Comparison of ENCODE assay signal across 1 cellular context in the genomic region with DNA sequence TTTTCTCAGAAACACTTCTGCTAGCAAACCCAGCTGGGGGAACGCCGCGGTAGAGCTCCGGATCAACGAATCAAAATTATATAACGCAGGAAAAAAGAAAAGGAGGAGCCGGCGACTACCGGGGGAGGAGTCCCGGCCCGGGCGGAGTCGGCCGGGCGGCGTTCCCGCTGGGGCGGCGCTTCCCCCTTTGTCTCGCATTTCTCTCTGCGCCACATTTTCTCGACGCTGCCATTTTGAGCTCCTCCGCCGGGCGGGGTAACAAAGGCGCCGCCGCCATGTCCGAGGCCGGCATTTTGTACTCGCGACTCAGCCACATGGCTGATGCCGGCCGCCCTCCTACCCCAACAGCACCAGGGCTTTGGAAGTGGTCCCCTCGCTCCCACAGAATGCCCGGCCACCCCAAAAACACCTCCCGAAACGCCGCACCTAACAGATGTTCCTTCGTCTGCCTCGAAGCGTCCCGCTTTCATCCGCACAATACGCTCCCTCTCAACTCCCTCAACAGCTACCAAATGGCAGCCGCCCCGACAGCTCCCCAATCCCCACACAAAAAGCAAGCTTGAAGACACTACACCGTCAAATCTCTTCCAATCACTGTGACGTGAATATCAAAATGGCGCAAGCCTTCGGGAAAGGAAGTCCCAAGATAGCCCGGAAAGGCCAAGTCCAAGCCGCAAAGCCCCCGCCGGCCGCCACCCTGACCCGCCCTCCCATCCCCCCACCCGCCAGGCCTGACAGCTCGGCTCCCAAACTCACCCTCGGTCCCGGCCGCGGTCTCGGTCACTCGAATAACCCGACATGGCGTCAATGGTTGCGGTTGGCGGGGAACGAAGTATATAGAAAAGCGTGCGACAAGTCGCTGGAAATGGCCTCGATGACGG.
TF ChIP-seq lines count a peak whose summit lies in the region.

No MANE protein-coding gene starts in this region.

TF ChIP-seq in K562, 482 proteins besides CTCF, POLR2A, EP300 and RAD21 (continued from another document and continues in another):
- TF ChIP-seq, protein P1, sequence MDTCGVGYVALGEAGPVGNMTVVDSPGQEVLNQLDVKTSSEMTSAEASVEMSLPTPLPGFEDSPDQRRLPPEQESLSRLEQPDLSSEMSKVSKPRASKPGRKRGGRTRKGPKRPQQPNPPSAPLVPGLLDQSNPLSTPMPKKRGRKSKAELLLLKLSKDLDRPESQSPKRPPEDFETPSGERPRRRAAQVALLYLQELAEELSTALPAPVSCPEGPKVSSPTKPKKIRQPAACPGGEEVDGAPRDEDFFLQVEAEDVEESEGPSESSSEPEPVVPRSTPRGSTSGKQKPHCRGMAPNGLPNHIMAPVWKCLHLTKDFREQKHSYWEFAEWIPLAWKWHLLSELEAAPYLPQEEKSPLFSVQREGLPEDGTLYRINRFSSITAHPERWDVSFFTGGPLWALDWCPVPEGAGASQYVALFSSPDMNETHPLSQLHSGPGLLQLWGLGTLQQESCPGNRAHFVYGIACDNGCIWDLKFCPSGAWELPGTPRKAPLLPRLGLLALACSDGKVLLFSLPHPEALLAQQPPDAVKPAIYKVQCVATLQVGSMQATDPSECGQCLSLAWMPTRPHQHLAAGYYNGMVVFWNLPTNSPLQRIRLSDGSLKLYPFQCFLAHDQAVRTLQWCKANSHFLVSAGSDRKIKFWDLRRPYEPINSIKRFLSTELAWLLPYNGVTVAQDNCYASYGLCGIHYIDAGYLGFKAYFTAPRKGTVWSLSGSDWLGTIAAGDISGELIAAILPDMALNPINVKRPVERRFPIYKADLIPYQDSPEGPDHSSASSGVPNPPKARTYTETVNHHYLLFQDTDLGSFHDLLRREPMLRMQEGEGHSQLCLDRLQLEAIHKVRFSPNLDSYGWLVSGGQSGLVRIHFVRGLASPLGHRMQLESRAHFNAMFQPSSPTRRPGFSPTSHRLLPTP (IDR thresholded peaks at IDR 0.05; ENCODE audit: borderline replicate concordance, extremely low read depth, insufficient read length): no peak
- TF ChIP-seq, protein P2, sequence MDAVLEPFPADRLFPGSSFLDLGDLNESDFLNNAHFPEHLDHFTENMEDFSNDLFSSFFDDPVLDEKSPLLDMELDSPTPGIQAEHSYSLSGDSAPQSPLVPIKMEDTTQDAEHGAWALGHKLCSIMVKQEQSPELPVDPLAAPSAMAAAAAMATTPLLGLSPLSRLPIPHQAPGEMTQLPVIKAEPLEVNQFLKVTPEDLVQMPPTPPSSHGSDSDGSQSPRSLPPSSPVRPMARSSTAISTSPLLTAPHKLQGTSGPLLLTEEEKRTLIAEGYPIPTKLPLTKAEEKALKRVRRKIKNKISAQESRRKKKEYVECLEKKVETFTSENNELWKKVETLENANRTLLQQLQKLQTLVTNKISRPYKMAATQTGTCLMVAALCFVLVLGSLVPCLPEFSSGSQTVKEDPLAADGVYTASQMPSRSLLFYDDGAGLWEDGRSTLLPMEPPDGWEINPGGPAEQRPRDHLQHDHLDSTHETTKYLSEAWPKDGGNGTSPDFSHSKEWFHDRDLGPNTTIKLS (IDR thresholded peaks at IDR 0.05; ENCODE audit: borderline replicate concordance, low read depth): no peak; the same call in 1 of the 2 replicates
- TF ChIP-seq SIN3A (IDR thresholded peaks at IDR 0.05; ENCODE audit: borderline replicate concordance in 2 of 2, control insufficient read depth in 1 of 2, low read depth in 2 of 2, low read length in 2 of 2) (peak in 1 of 2 experiments; percentile 64; a peak in 1 of 4 replicates), FIP1L1 (IDR thresholded peaks at IDR 0.05; ENCODE audit: low read depth, low read length, poor library complexity, severe bottlenecking) (peak; percentile 92), MCM7 (IDR thresholded peaks at IDR 0.05) (no peak), SRSF3 (IDR thresholded peaks at IDR 0.05; ENCODE audit: insufficient read depth, low read length) (no peak), YY1 (IDR thresholded peaks at IDR 0.05; ENCODE audit: borderline replicate concordance in 1 of 3, control insufficient read depth in 1 of 3, extremely low read depth in 1 of 3, insufficient read depth in 3 of 3, insufficient read length in 1 of 3, insufficient replicate concordance in 2 of 3, low read depth in 1 of 3, low read length in 2 of 3) (peak; percentile 90 to 97 (median 97)), ZNF133 (CRISPR knock-in tag; IDR thresholded peaks at IDR 0.05) (no peak), BCL6 (CRISPR knock-in tag; IDR thresholded peaks at IDR 0.05) (no peak), ZNF639 (CRISPR knock-in tag; conservative IDR thresholded peaks at IDR 0.05 in 1 of 2, IDR thresholded peaks at IDR 0.05 in 1 of 2) (peak in 1 of 2 experiments; percentile 10; a peak in 1 of 4 replicates), BRD4 (IDR thresholded peaks at IDR 0.05) (peak; percentile 95), RUNX1 (IDR thresholded peaks at IDR 0.05; ENCODE audit: low read depth) (0 out of 2 replicates have a peak, but pooled peaks have one; percentile 25), MXI1 (IDR thresholded peaks at IDR 0.05; ENCODE audit: low read depth, low read length) (0 out of 2 replicates have a peak, but pooled peaks have one; percentile 26), CBX1 (IDR thresholded peaks at IDR 0.05; ENCODE audit: low read depth) (0 out of 2 replicates have a peak, but pooled peaks have one; percentile 19), ARID4B (CRISPR knock-in tag; IDR thresholded peaks at IDR 0.05) (peak; percentile 19; the same call in 1 of the 2 replicates), CREM (IDR thresholded peaks at IDR 0.05; ENCODE audit: low read depth) (peak; percentile 79), MGA (IDR thresholded peaks at IDR 0.05) (no peak), FOXK1 (CRISPR knock-in tag; IDR thresholded peaks at IDR 0.05; ENCODE audit: borderline replicate concordance) (peak; percentile 17), ARID3B (CRISPR knock-in tag; IDR thresholded peaks at IDR 0.05; ENCODE audit: borderline replicate concordance) (no peak), YBX1 (IDR thresholded peaks at IDR 0.05) (no peak)
